26 cellular contexts compared by ENCODE assay signal in the genomic region with DNA sequence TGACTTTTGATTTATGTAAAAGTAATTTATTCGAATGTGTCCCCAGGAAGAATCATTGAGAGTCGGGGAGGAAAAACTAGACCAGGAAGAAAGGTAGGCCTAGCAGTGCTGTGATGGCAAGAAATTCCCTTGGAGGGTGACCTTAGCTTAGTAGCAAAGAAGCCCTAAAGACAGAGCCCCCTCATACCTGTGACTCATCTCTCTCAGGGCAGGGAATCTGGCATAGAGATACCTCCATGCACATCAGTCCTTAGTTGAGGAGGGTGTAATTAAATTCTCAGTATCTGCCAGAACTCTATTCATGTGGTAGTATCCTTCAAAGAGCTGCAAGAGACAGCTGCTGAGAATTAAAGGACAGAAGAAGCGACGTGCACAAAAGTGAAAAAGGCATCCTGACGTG.
"Had no signal": no experiment of that assay in that cellular context is flagged by ENCODE, and none has a peak within 500 bp of the region (broad histone marks: within the 10 kb centered on the region; RNA-seq: fewer than 3 reads in every experiment).

No MANE protein-coding gene starts in this region.

- ATAC-seq: activated CD4-positive, CD25-positive, alpha-beta regulatory T cell treated with anti-CD3 and anti-CD28 coated beads, Interleukin-2, amount 50 U/mL, for 24 hours; activated naive CD4-positive, alpha-beta T cell treated with anti-CD3 and anti-CD28 coated beads, Interleukin-2, amount 50 U/mL, for 72 hours; activated T-cell treated with anti-CD3 and anti-CD28 coated beads, Interleukin-2, amount 50 U/mL, for 72 hours; T-helper 17 cell had no signal

- H3K27ac ChIP-seq: ascending aorta, coronary artery, dorsolateral prefrontal cortex, esophagus squamous epithelium, WERI-Rb-1 had no signal

- H3K4me3 ChIP-seq: ascending aorta, coronary artery, dorsolateral prefrontal cortex, esophagus squamous epithelium had no signal

- DNase-seq: activated B cell treated with CpG ODN at 0.5 μM for 24 hours; activated CD4-positive, alpha-beta memory T cell treated with anti-CD3 and anti-CD28 coated beads, Interleukin-2, amount 10 ng/mL, durations not matched to agents 7 days and 5 days; activated CD4-positive, alpha-beta T cell treated with anti-CD3 and anti-CD28 coated beads, Interleukin-2, amount 10 ng/mL, durations not matched to agents 7 days and 5 days; activated CD4-positive, alpha-beta T cell treated with anti-CD3 and anti-CD28 coated beads, Interleukin-2, amount 50 U/mL, for 4 hours; activated CD8-positive, alpha-beta memory T cell treated with anti-CD3 and anti-CD28 coated beads, Interleukin-2, amount 50 U/mL, for 48 hours; activated gamma-delta T cell; activated naive CD4-positive, alpha-beta T cell; activated naive CD4-positive, alpha-beta T cell treated with anti-CD3 and anti-CD28 coated beads, Interleukin-2, amount 10 ng/mL, durations not matched to agents 7 days and 5 days; activated naive CD8-positive, alpha-beta T cell treated with anti-CD3 and anti-CD28 coated beads, Interleukin-2, amount 10 ng/mL, durations not matched to agents 7 days and 5 days; activated T-cell treated with anti-CD3 and anti-CD28 coated beads for 4 hours; activated T-cell treated with anti-CD3 and anti-CD28 coated beads, Interleukin-2, amount 50 U/mL, for 24 hours; activated T-cell treated with anti-CD3 and anti-CD28 coated beads, Interleukin-2, amount 50 U/mL, for 72 hours; dorsolateral prefrontal cortex; effector memory CD4-positive, alpha-beta T cell; endodermal cell; erythroblast; esophagus squamous epithelium; head of caudate nucleus; hippocampal formation; T-helper 17 cell; T1000; WERI-Rb-1 had no signal

- H3K4me1 ChIP-seq: ascending aorta, esophagus squamous epithelium had no signal

- H3K36me3 ChIP-seq: ascending aorta, esophagus squamous epithelium, WERI-Rb-1 had no signal

- H3K9me3 ChIP-seq: ascending aorta, esophagus squamous epithelium had no signal

- H3K27me3 ChIP-seq: ascending aorta, esophagus squamous epithelium had no signal
